21 cellular contexts compared by ENCODE assay signal in the genomic region with DNA sequence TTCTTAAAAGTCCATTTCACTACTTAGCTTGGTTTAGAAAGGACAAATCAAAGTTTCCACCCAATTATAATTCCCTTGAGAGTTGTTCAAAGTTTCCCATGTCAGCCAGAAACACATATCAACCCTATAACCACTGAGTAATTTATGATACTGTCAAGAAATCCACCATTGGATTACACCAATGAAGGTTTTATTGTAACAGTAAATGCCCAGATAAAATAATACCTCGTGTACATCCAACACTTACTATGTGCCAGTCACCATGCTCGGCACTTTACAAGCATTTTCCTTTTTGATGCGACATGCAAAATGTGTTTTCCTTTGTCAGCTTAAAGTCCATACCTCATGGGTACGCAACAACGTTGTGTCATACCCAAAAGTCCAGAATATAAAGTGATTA.
DNase-seq lines count a peak whose midpoint lies in the region; ATAC-seq and TF ChIP-seq lines count a peak whose summit lies in the region.
"Had no signal": no experiment of that assay in that cellular context is flagged by ENCODE, and none has a peak within 500 bp of the region (broad histone marks: within the 10 kb centered on the region; RNA-seq: fewer than 3 reads in every experiment).

No MANE protein-coding gene starts in this region.

- H3K4me3 Mint-ChIP-seq in nephron = no peak overlapping the region
- H3K4me3 Mint-ChIP-seq in T-helper 2 cell treated with Interferon-gamma antibody and Interleukin-4, amounts not matched to agents 5 μg/mL and 100 μg/mL, for 36 hours = no peak overlapping the region
- H3K4me3 Mint-ChIP-seq: B cell; CD4-positive, CD25-positive, alpha-beta regulatory T cell; CD8-positive, alpha-beta T cell; GM23338 had no signal

- intact Hi-C loops in Right ventricle myocardium inferior (cut with DNase I) = no loop called here

- H3K27ac Mint-ChIP-seq in nephron = peak overlapping the region in 2 of 3 experiments; percentile 50 to 73
- H3K27ac Mint-ChIP-seq in T-helper 2 cell treated with Interferon-gamma antibody and Interleukin-4, amounts not matched to agents 5 μg/mL and 100 μg/mL, for 36 hours = no peak overlapping the region
- H3K27ac Mint-ChIP-seq: B cell; CD4-positive, CD25-positive, alpha-beta regulatory T cell; CD8-positive, alpha-beta T cell; GM23338 had no signal

- H3K36me3 ChIP-seq in cardiac muscle cell (no peaks in the 10 kb centered on the region), SJCRH30 (0 out of 2 replicates have a peak, but pooled peaks cover 3% of the 10 kb centered on the region)
- H3K36me3 ChIP-seq: BLaER1, HAP-1 had no signal

- H3K4me3 ChIP-seq in cardiac muscle cell (no peak overlapping the region), SJCRH30 (no peak overlapping the region)
- H3K4me3 ChIP-seq: BLaER1, GM12878, GM23338, HAP-1 had no signal

- peak overlapping the region; percentile 85 for H3K27ac ChIP-seq in cardiac muscle cell
- H3K27ac ChIP-seq in SJCRH30 = peak overlapping the region; percentile 73
- H3K27ac ChIP-seq: 22Rv1, BLaER1, C4-2B had no signal

- peaks cover 15% of the 10 kb centered on the region for H3K9me3 Mint-ChIP-seq in nephron
- H3K9me3 Mint-ChIP-seq in T-helper 2 cell treated with Interferon-gamma antibody and Interleukin-4, amounts not matched to agents 5 μg/mL and 100 μg/mL, for 36 hours = peaks cover 6% of the 10 kb centered on the region
- H3K9me3 Mint-ChIP-seq: CD8-positive, alpha-beta T cell; GM23338 had no signal

- TF ChIP-seq CTCF in cardiac muscle cell (IDR thresholded peaks at IDR 0.05; ENCODE audit: low read depth, low read length) = no peak
- no peak for TF ChIP-seq CTCF in nephron (IDR thresholded peaks at IDR 0.05; ENCODE audit: unreplicated experiment in 3 of 3)

- ATAC-seq in Right ventricle myocardium inferior (no peak), HG03571 (IDR thresholded peaks at IDR 0.05; ENCODE audit: unreplicated experiment) (no peak), GM18502 (IDR thresholded peaks at IDR 0.05; ENCODE audit: poor library complexity, unreplicated experiment) (no peak)
- ATAC-seq: CD8-positive, alpha-beta T cell; GM12878; GM23338 had no signal

- H3K9me3 ChIP-seq in cardiac muscle cell (ENCODE audit: low read depth) = no peaks in the 10 kb centered on the region
- no peaks in the 10 kb centered on the region for H3K9me3 ChIP-seq in SJCRH30 (replicated peaks)

- peaks cover 24% of the 10 kb centered on the region for H3K4me1 Mint-ChIP-seq in nephron
- H3K4me1 Mint-ChIP-seq in T-helper 2 cell treated with Interferon-gamma antibody and Interleukin-4, amounts not matched to agents 5 μg/mL and 100 μg/mL, for 36 hours (ENCODE audit: low read depth) = no peaks in the 10 kb centered on the region
- H3K4me1 Mint-ChIP-seq: B cell; CD4-positive, CD25-positive, alpha-beta regulatory T cell had no signal

- H3K27me3 ChIP-seq in cardiac muscle cell (no peaks in the 10 kb centered on the region), SJCRH30 (no peaks in the 10 kb centered on the region)

- no peaks in the 10 kb centered on the region for H3K36me3 Mint-ChIP-seq in nephron (ENCODE audit: low read depth)
- no peaks in the 10 kb centered on the region for H3K36me3 Mint-ChIP-seq in T-helper 2 cell treated with Interferon-gamma antibody and Interleukin-4, amounts not matched to agents 5 μg/mL and 100 μg/mL, for 36 hours (ENCODE audit: low read depth)
- H3K36me3 Mint-ChIP-seq: CD4-positive, CD25-positive, alpha-beta regulatory T cell; CD8-positive, alpha-beta T cell had no signal

- H3K4me1 ChIP-seq in cardiac muscle cell (ENCODE audit: low read depth) = peaks cover 23% of the 10 kb centered on the region
- H3K4me1 ChIP-seq in SJCRH30 = peaks cover 47% of the 10 kb centered on the region
- H3K4me1 ChIP-seq: BLaER1, HAP-1 had no signal

- no peaks in the 10 kb centered on the region for H3K27me3 Mint-ChIP-seq in nephron (ENCODE audit: low read depth)
- H3K27me3 Mint-ChIP-seq in T-helper 2 cell treated with Interferon-gamma antibody and Interleukin-4, amounts not matched to agents 5 μg/mL and 100 μg/mL, for 36 hours (ENCODE audit: low read depth) = no peaks in the 10 kb centered on the region
- H3K27me3 Mint-ChIP-seq: CD4-positive, CD25-positive, alpha-beta regulatory T cell had no signal

- DNase-seq in cardiac muscle cell (ENCODE audit: low read depth in 1 of 2, low spot score in 1 of 2) (no peak), Right ventricle myocardium inferior (ENCODE audit: missing footprints) (no peak), SJCRH30 (no peak), iPS-NIHi7 (ENCODE audit: extremely low spot score) (no peak)
- DNase-seq in T-helper 2 cell treated with Interferon-gamma antibody and Interleukin-4, amounts not matched to agents 5 μg/mL and 100 μg/mL, for 36 hours (ENCODE audit: low spot score) = no peak
- DNase-seq: CD4-positive, CD25-positive, alpha-beta regulatory T cell; CD8-positive, alpha-beta T cell; DMS 273 treated with DMSO at 0.1 percent for 48 hours; DMS79; EL; GDM1 had no signal
